In the genomic region with DNA sequence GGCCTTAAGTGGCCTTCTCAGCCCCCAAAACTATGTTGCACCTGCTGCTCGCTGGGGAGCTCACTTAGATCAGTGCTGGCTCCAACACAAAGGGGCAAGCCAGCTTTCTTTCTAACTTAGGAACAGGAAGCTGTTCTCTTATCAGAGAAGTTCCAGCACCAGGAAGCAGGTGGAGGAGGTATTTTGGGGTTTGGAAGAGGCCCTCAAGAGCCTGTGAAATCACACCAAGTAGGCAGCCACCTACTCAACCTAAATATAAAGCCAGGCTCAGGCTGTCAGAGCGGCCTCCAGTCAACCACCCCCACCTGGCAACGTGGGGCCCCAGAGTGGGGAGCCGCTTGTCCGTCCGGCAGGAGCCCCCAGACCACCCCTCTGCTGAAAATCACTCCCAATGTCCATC, we compare ENCODE assay signal across 15 cellular contexts.
DNase-seq lines count a peak whose midpoint lies in the region; FAIRE-seq and TF ChIP-seq lines count a peak whose summit lies in the region.
"Had no signal": no experiment of that assay in that cellular context is flagged by ENCODE, and none has a peak within 500 bp of the region (broad histone marks: within the 10 kb centered on the region; RNA-seq: fewer than 3 reads in every experiment).

No MANE protein-coding gene starts in this region.

- H3K36me3 ChIP-seq in Loucy (ENCODE audit: insufficient read depth, low read length) (no peaks in the 10 kb centered on the region), kidney (ENCODE audit: control insufficient read depth in 1 of 2, insufficient read depth in 2 of 2, low read length in 2 of 2) (no peaks in the 10 kb centered on the region)
- H3K36me3 ChIP-seq: BE2C had no signal

- no peak overlapping the region for H2AFZ ChIP-seq in Loucy (ENCODE audit: low read length)

- H3K79me2 ChIP-seq in Loucy (ENCODE audit: insufficient read depth, low read length), result no peaks in the 10 kb centered on the region

- no peaks in the 10 kb centered on the region for H3K9me2 ChIP-seq in Loucy (replicated peaks; ENCODE audit: low read depth, low read length)

- H3K9me3 ChIP-seq in Loucy (ENCODE audit: insufficient read depth, low read depth, low read length) (no peaks in the 10 kb centered on the region), kidney (ENCODE audit: control insufficient read depth in 1 of 2, low read length in 2 of 2) (no peaks in the 10 kb centered on the region)
- H3K9me3 ChIP-seq: BE2C had no signal

- H3K27ac ChIP-seq in kidney (ENCODE audit: low read depth in 2 of 2, low read length in 2 of 2), result no peak overlapping the region
- H3K27ac ChIP-seq: SK-N-MC had no signal

- H3K4me3 ChIP-seq in Loucy (ENCODE audit: low read length, poor library complexity, severe bottlenecking), result no peak overlapping the region
- H3K4me3 ChIP-seq in kidney (ENCODE audit: low read length in 2 of 2), result no peak overlapping the region
- H3K4me3 ChIP-seq: SK-N-MC had no signal

- H3K4me2 ChIP-seq in Loucy (ENCODE audit: low read depth, low read length, poor library complexity, severe bottlenecking), result peak overlapping the region; percentile 23

- no peaks in the 10 kb centered on the region for H4K20me1 ChIP-seq in Loucy (ENCODE audit: insufficient read depth, low read length, poor library complexity, severe bottlenecking)

- FAIRE-seq in kidney (lab: Jason Lieb, UNC), result no peak

- DNase-seq in CMK (ENCODE audit: low read depth), result peak; percentile 18
- peak; percentile 41 for DNase-seq in kidney
- peak; percentile 29 for DNase-seq in posterior vena cava (ENCODE audit: low spot score)
- DNase-seq in SKM-1 (lab: John Stamatoyannopoulos, UW; ENCODE audit: unreplicated experiment), result no peak
- DNase-seq in stimulated activated naive CD4-positive, alpha-beta T cell treated with Interleukin-2 at 50 U/mL for 16 hours (lab: John Stamatoyannopoulos, UW), result no peak
- DNase-seq in COR-L47 (lab: John Stamatoyannopoulos, UW), result no peak
- DNase-seq: DMS153, H9, IMR-90, NCI-H146, NCI-H2227 treated with DMSO at 0.1 percent for 48 hours, NCI-H524 treated with DMSO at 0.1 percent for 48 hours had no signal

- intact Hi-C loops in kidney (cut with DNase I), result no loop called here
- intact Hi-C loops in posterior vena cava (cut with DNase I), result no loop called here

- H3F3A ChIP-seq in Loucy (ENCODE audit: low read depth), result no peaks in the 10 kb centered on the region

- TF ChIP-seq CTCF in Loucy (conservative IDR thresholded peaks at IDR 0.05; ENCODE audit: low read length) (no peak), kidney (IDR thresholded peaks at IDR 0.05; ENCODE audit: borderline replicate concordance, extremely low read depth, insufficient read depth) (no peak)

- peak overlapping the region; percentile 24 for H3K9ac ChIP-seq in Loucy (ENCODE audit: low read depth, low read length, poor library complexity, severe bottlenecking)
- no peak overlapping the region for H3K9ac ChIP-seq in kidney (ENCODE audit: low read length in 2 of 2)

- H3K4me1 ChIP-seq in Loucy (ENCODE audit: insufficient read depth, low read length, poor library complexity, severe bottlenecking), result peaks cover 21% of the 10 kb centered on the region
- no peaks in the 10 kb centered on the region for H3K4me1 ChIP-seq in kidney (ENCODE audit: control insufficient read depth in 1 of 2, insufficient read depth in 1 of 2, low read depth in 1 of 2, low read length in 2 of 2)
- H3K4me1 ChIP-seq: BE2C had no signal

- no peaks in the 10 kb centered on the region for H3K27me3 ChIP-seq in Loucy (ENCODE audit: insufficient read depth, low read length, poor library complexity, severe bottlenecking)
- H3K27me3 ChIP-seq: BE2C had no signal

Comparison
In these comparisons a context has a peak if more than half of its experiments do, and no peak if none do; other contexts are left out.
1. DNase-seq: peak in CMK (single experiment), kidney (single experiment) and posterior vena cava (single experiment); none in SKM-1 (single experiment), stimulated activated naive CD4-positive, alpha-beta T cell treated with Interleukin-2 at 50 U/mL for 16 hours (single experiment) and COR-L47 (single experiment).